In genomic region chr6:27814415-27814664, GRCh38 we compare ENCODE assay signal across 7 cellular contexts.
A peak's percentile ranks its signal among the peaks of the same experiment; 100 is the strongest.
DNase-seq lines count a peak whose midpoint lies in the region; ATAC-seq, FAIRE-seq and TF ChIP-seq lines count a peak whose summit lies in the region.
"Not testable (repeated sequence)": the region's sequence is repeated elsewhere in the genome, so short reads cannot be mapped to it uniquely, and the experiment has no call there.

No MANE protein-coding gene starts in this region.

- not testable (repeated sequence) for H3K9me3 ChIP-seq in HepG2 (ENCODE audit: low read length); prostate gland

- CTCF ChIA-PET in activated naive CD4-positive, alpha-beta T cell treated with anti-CD3 and anti-CD28 coated beads for 36 hours (lab: Charles Lee), result interaction anchor here (0.6 to 1.1 kb wide), 3 partner anchors 51 to 80 kb away, joined by 3 to 7 read pairs (median 3); a partner anchor contains a TSS
- CTCF ChIA-PET in HepG2 (lab: Yijun Ruan, JAX; ENCODE audit: low intra/inter-chr PET ratio, low total read pairs), result not testable (repeated sequence)

- in situ Hi-C loops in HepG2 (cut with HindIII; ENCODE audit: extremely low pct_ligation_motif_present, low pct_unique_long_range_greater_than_20kb), result loop anchor here (10.0 kb wide), 1 partner anchor 1780 kb away; a partner anchor contains a TSS

- TSS peak; percentile 100 for BruUV-seq in HepG2 (replicated peaks; lab: Mats Ljungman, UMichigan)

- not testable (repeated sequence) for TF ChIP-seq EP300 in HepG2 (IDR thresholded peaks at IDR 0.05; ENCODE audit: low read depth in 2 of 2, low read length in 2 of 2); HepG2 (CRISPR knock-in tag; IDR thresholded peaks at IDR 0.05; ENCODE audit: borderline replicate concordance)

- peak overlapping the region; percentile 2 for H2AFZ ChIP-seq in HepG2 (ENCODE audit: low read length)

- H3K36me3 ChIP-seq in HepG2 (replicated peaks in 1 of 2; ENCODE audit: control insufficient read depth in 1 of 2, insufficient read depth in 2 of 2, low read length in 2 of 2); prostate gland: not testable (repeated sequence)

- POLR2A ChIA-PET in HepG2 (lab: Yijun Ruan, JAX), result interaction anchor here (1.3 to 4.6 kb wide), 6 partner anchors 9 to 1691 kb away, joined by 3 to 40 read pairs (median 16); a partner anchor contains a TSS

- H3K4me1 ChIP-seq in HepG2 (ENCODE audit: insufficient read depth, low read length), result peaks cover 43% of the 10 kb centered on the region
- H3K4me1 ChIP-seq in prostate gland (replicated peaks), result not testable (repeated sequence)

- H3K36me3 Mint-ChIP-seq in activated naive CD4-positive, alpha-beta T cell treated with anti-CD3 and anti-CD28 coated beads for 36 hours (ENCODE audit: low read depth), result peaks cover 12% of the 10 kb centered on the region

- H3K4me3 ChIP-seq in NB4 (ENCODE audit: low read depth, low read length) (peak overlapping the region; percentile 51), HepG2 (replicated peaks in 1 of 3; ENCODE audit: insufficient read depth in 1 of 3, low read depth in 2 of 3, low read length in 3 of 3) (peak overlapping the region; percentile 38 to 62 (median 53); a peak in 5 of 6 replicates), prostate gland (peak overlapping the region; percentile 15 to 29)

- TF ChIP-seq CTCF in NB4 (IDR thresholded peaks at IDR 0.05; ENCODE audit: low read depth, low read length); HepG2 (CRISPR knock-in tag; IDR thresholded peaks at IDR 0.05); prostate gland (IDR thresholded peaks at IDR 0.05): not testable (repeated sequence)

- H3K9ac ChIP-seq in HepG2 (ENCODE audit: insufficient read depth, low read depth, low read length), result peak overlapping the region; percentile 66

- not testable (repeated sequence) for H4K20me1 ChIP-seq in HepG2 (ENCODE audit: insufficient read depth, low read length)

- not testable (repeated sequence) for TF ChIP-seq POLR2A in NB4 (IDR thresholded peaks at IDR 0.05; ENCODE audit: extremely low read depth, insufficient read length); prostate gland (IDR thresholded peaks at IDR 0.05)
- TF ChIP-seq POLR2A in HepG2 (IDR thresholded peaks at IDR 0.05; ENCODE audit: insufficient read depth in 1 of 2, low read depth in 2 of 2, low read length in 2 of 2), result peak in 1 of 2 experiments; percentile 66; a peak in 1 of 4 replicates

- TF ChIP-seq RAD21 in HepG2 (CRISPR knock-in tag; IDR thresholded peaks at IDR 0.05), result not testable (repeated sequence)

- DNase-seq in NB4 (ENCODE audit: low read depth); activated naive CD4-positive, alpha-beta T cell treated with anti-CD3 and anti-CD28 coated beads for 36 hours; epithelial cell of prostate (ENCODE audit: low read depth, low spot score); HepG2 (ENCODE audit: low spot score); prostate gland (ENCODE audit: low spot score): not testable (repeated sequence)

- peaks cover 28% of the 10 kb centered on the region for H3K4me1 Mint-ChIP-seq in activated naive CD4-positive, alpha-beta T cell treated with anti-CD3 and anti-CD28 coated beads for 36 hours (ENCODE audit: low read depth)

- H3K27me3 Mint-ChIP-seq in activated naive CD4-positive, alpha-beta T cell treated with anti-CD3 and anti-CD28 coated beads for 36 hours (ENCODE audit: low read depth), result not testable (repeated sequence)

- intact Hi-C loops in activated naive CD4-positive, alpha-beta T cell treated with anti-CD3 and anti-CD28 coated beads for 36 hours (cut with micrococcal nuclease), result loop anchor here (1.0 to 5.0 kb wide), 5 partner anchors 24 to 682 kb away; partner anchors contain the start of gene ZNF165
- intact Hi-C loops in HepG2 (cut with micrococcal nuclease; ENCODE audit: unreplicated experiment); prostate gland (cut with DNase I): not testable (repeated sequence)

- ATAC-seq in GM18502 (IDR thresholded peaks at IDR 0.05; ENCODE audit: poor library complexity, unreplicated experiment), result peak; percentile 17
- ATAC-seq in HG02571 (IDR thresholded peaks at IDR 0.05; ENCODE audit: unreplicated experiment), result peak; percentile 5
- ATAC-seq in HepG2, result peak; percentile 52

- 4% methylated on average over 5 of the region's 24 CpGs for WGBS in HepG2 (ENCODE audit: low lambda C conversion rate)
- WGBS in prostate gland, result 0% methylated on average over 10 of the region's 24 CpGs

- peak overlapping the region; percentile 72 for H3K4me2 ChIP-seq in HepG2 (ENCODE audit: low read depth, low read length)

- FAIRE-seq in HepG2 (lab: Jason Lieb, UNC), result not testable (repeated sequence)

- H3K4me3 Mint-ChIP-seq in activated naive CD4-positive, alpha-beta T cell treated with anti-CD3 and anti-CD28 coated beads for 36 hours, result peak overlapping the region; percentile 85

- peak overlapping the region; percentile 99 for H3K27ac Mint-ChIP-seq in activated naive CD4-positive, alpha-beta T cell treated with anti-CD3 and anti-CD28 coated beads for 36 hours

- peak overlapping the region; percentile 50 for H3K27ac ChIP-seq in epithelial cell of prostate
- H3K27ac ChIP-seq in HepG2 (ENCODE audit: extremely low read length, insufficient read depth, low read length), result peak overlapping the region; percentile 73
- peak overlapping the region; percentile 59 to 61 for H3K27ac ChIP-seq in prostate gland

- not testable (repeated sequence) for H3K9me3 Mint-ChIP-seq in activated naive CD4-positive, alpha-beta T cell treated with anti-CD3 and anti-CD28 coated beads for 36 hours

- not testable (repeated sequence) for H3K79me2 ChIP-seq in HepG2 (ENCODE audit: insufficient read depth, low read length)

- not testable (repeated sequence) for H3K27me3 ChIP-seq in HepG2 (ENCODE audit: control insufficient read depth in 1 of 2, insufficient read depth in 2 of 2, low read length in 2 of 2); prostate gland (replicated peaks; ENCODE audit: insufficient read depth)

TF ChIP-seq in HepG2, 621 proteins besides CTCF, POLR2A, EP300 and RAD21 (continues in another document):
- TF ChIP-seq YEATS4 (CRISPR knock-in tag; IDR thresholded peaks at IDR 0.05; ENCODE audit: borderline replicate concordance), result 0 out of 2 replicates have a peak, but pooled peaks have one; percentile 25
- peak; percentile 75 for TF ChIP-seq RBFOX2 (IDR thresholded peaks at IDR 0.05; ENCODE audit: low read depth, low read length)
- peak; percentile 26; the same call in 1 of the 2 replicates for TF ChIP-seq ZSCAN30 (CRISPR knock-in tag; IDR thresholded peaks at IDR 0.05)
- peak; percentile 42; the same call in 1 of the 2 replicates for TF ChIP-seq NFKB2 (CRISPR knock-in tag; IDR thresholded peaks at IDR 0.05; ENCODE audit: borderline replicate concordance)
- TF ChIP-seq POLR2G (IDR thresholded peaks at IDR 0.05; ENCODE audit: low read depth, low read length), result peak; percentile 75
- peak; percentile 21; the same call in 1 of the 2 replicates for TF ChIP-seq ZNF280D (CRISPR knock-in tag; IDR thresholded peaks at IDR 0.05)
- peak in 1 of 2 experiments; percentile 78; a peak in 1 of 4 replicates for TF ChIP-seq HMGXB4 (CRISPR knock-in tag; IDR thresholded peaks at IDR 0.05; ENCODE audit: borderline replicate concordance in 1 of 2, low read depth in 1 of 2)
- peak; percentile 21; the same call in 1 of the 2 replicates for TF ChIP-seq HDAC1 (CRISPR knock-in tag; IDR thresholded peaks at IDR 0.05)
- TF ChIP-seq SALL2 (CRISPR knock-in tag; IDR thresholded peaks at IDR 0.05), result 0 out of 2 replicates have a peak, but pooled peaks have one; percentile 20
- TF ChIP-seq ZNF543 (CRISPR knock-in tag; IDR thresholded peaks at IDR 0.05), result peak; percentile 48; the same call in 1 of the 2 replicates
